9 cellular contexts compared by ENCODE assay signal in genomic region chr12:12999276-12999958, GRCh38. TPM values are rescaled to one million over a fixed set of nuclear protein-coding genes. Genes with fewer than 3 reads are reported as not detected.
DNase-seq lines count a peak whose midpoint lies in the region; ATAC-seq, FAIRE-seq and TF ChIP-seq lines count a peak whose summit lies in the region.
"Had no signal": no experiment of that assay in that cellular context is flagged by ENCODE, and none has a peak within 500 bp of the region (broad histone marks: within the 10 kb centered on the region; RNA-seq: fewer than 3 reads in every experiment).

No MANE protein-coding gene starts in this region.

- H3K9ac ChIP-seq in astrocyte (ENCODE audit: low read length): peak overlapping the region; percentile 87

- DNase-seq in HPDE6-E6E7 (ENCODE audit: extremely low spot score): peak; percentile 37
- DNase-seq in astrocyte (ENCODE audit: low read depth): peak; percentile 9
- DNase-seq in immature natural killer cell: no peak
- no peak for DNase-seq in stimulated activated naive B cell treated with anti-CD40 and anti-IgM and Interleukin-4, amounts not matched to agents 10 μg/mL and 1 μg/mL and 100 μg/mL, for 72 hours
- no peak for DNase-seq in GM19240 (ENCODE audit: insufficient read length, low spot score)
- no peak for DNase-seq in NCI-H1930 (lab: John Stamatoyannopoulos, UW)
- DNase-seq in cerebellum (ENCODE audit: low spot score): no peak

- H3K36me3 ChIP-seq in ACC112 (ENCODE audit: insufficient read depth, low read length): no peaks in the 10 kb centered on the region
- no peaks in the 10 kb centered on the region for H3K36me3 ChIP-seq in astrocyte (ENCODE audit: insufficient read depth, low read length)

- H3K27me3 Mint-ChIP-seq in astrocyte (ENCODE audit: low read depth, unreplicated experiment) (no peaks in the 10 kb centered on the region), immature natural killer cell (ENCODE audit: low read depth in 3 of 3) (peaks cover 2 to 8% (median 7%) of the 10 kb centered on the region in 3 donors)
- peaks cover 0 to 12% of the 10 kb centered on the region in 2 donors for H3K27me3 Mint-ChIP-seq in stimulated activated naive B cell treated with anti-CD40 and anti-IgM and Interleukin-4, amounts not matched to agents 10 μg/mL and 1 μg/mL and 100 μg/mL, for 72 hours

- no peaks in the 10 kb centered on the region for H3K9me3 ChIP-seq in astrocyte (ENCODE audit: insufficient read depth, low read depth, low read length)

- H3K4me3 ChIP-seq in ACC112 (ENCODE audit: low read depth, low read length) (peak overlapping the region; percentile 99), astrocyte (ENCODE audit: insufficient read depth, low read depth, low read length) (peak overlapping the region; percentile 88)

- H3K27me3 ChIP-seq in ACC112 (ENCODE audit: insufficient read depth, low read length) (no peaks in the 10 kb centered on the region), astrocyte (ENCODE audit: insufficient read depth, low read length) (no peaks in the 10 kb centered on the region)

- H3K4me3 Mint-ChIP-seq in astrocyte (ENCODE audit: unreplicated experiment): peak overlapping the region; percentile 97
- peak overlapping the region; percentile 88 to 98 (median 97) for H3K4me3 Mint-ChIP-seq in immature natural killer cell
- H3K4me3 Mint-ChIP-seq in stimulated activated naive B cell treated with anti-CD40 and anti-IgM and Interleukin-4, amounts not matched to agents 10 μg/mL and 1 μg/mL and 100 μg/mL, for 72 hours: peak overlapping the region; percentile 91 to 93

- H3K27ac Mint-ChIP-seq in astrocyte (ENCODE audit: unreplicated experiment) (peak overlapping the region; percentile 91), immature natural killer cell (peak overlapping the region in 5 of 6 donors; percentile 19 to 87 (median 40))
- H3K27ac Mint-ChIP-seq in stimulated activated naive B cell treated with anti-CD40 and anti-IgM and Interleukin-4, amounts not matched to agents 10 μg/mL and 1 μg/mL and 100 μg/mL, for 72 hours: peak overlapping the region; percentile 83

- no peak for ATAC-seq in stimulated activated naive B cell treated with anti-CD40 and anti-IgM and Interleukin-4, amounts not matched to agents 10 μg/mL and 1 μg/mL and 100 μg/mL, for 72 hours (replicated peaks)

- no peaks in the 10 kb centered on the region for H3K36me3 Mint-ChIP-seq in astrocyte (ENCODE audit: low read depth, unreplicated experiment)
- H3K36me3 Mint-ChIP-seq in immature natural killer cell: no peaks in the 10 kb centered on the region
- no peaks in the 10 kb centered on the region for H3K36me3 Mint-ChIP-seq in stimulated activated naive B cell treated with anti-CD40 and anti-IgM and Interleukin-4, amounts not matched to agents 10 μg/mL and 1 μg/mL and 100 μg/mL, for 72 hours

- H3K4me2 ChIP-seq in astrocyte (ENCODE audit: low read length): peak overlapping the region; percentile 98

- peaks cover 5% of the 10 kb centered on the region for H4K20me1 ChIP-seq in astrocyte (ENCODE audit: insufficient read depth, low read length)

- peaks cover 63% of the 10 kb centered on the region for H3K79me2 ChIP-seq in ACC112 (ENCODE audit: control insufficient read depth, insufficient read depth, low read length, unreplicated experiment)
- peaks cover 23% of the 10 kb centered on the region for H3K79me2 ChIP-seq in astrocyte (ENCODE audit: insufficient read depth, low read length)

- H3K4me1 ChIP-seq in ACC112 (ENCODE audit: control insufficient read depth, insufficient read depth, low read length, unreplicated experiment) (peaks cover 35% of the 10 kb centered on the region), astrocyte (ENCODE audit: insufficient read depth, low read length) (peaks cover 20% of the 10 kb centered on the region)

- H3K4me1 Mint-ChIP-seq in astrocyte (ENCODE audit: low read depth, unreplicated experiment) (peaks cover 8% of the 10 kb centered on the region), immature natural killer cell (peaks cover 26 to 27% of the 10 kb centered on the region in 2 donors)
- peaks cover 24 to 46% of the 10 kb centered on the region in 2 donors for H3K4me1 Mint-ChIP-seq in stimulated activated naive B cell treated with anti-CD40 and anti-IgM and Interleukin-4, amounts not matched to agents 10 μg/mL and 1 μg/mL and 100 μg/mL, for 72 hours

- no peaks in the 10 kb centered on the region for H3K9me3 Mint-ChIP-seq in astrocyte (ENCODE audit: unreplicated experiment)
- H3K9me3 Mint-ChIP-seq in immature natural killer cell: no peaks in the 10 kb centered on the region
- no peaks in the 10 kb centered on the region for H3K9me3 Mint-ChIP-seq in stimulated activated naive B cell treated with anti-CD40 and anti-IgM and Interleukin-4, amounts not matched to agents 10 μg/mL and 1 μg/mL and 100 μg/mL, for 72 hours

- H2AFZ ChIP-seq in ACC112 (ENCODE audit: low read length, unreplicated experiment): peak overlapping the region; percentile 83
- H2AFZ ChIP-seq in astrocyte (ENCODE audit: low read depth, low read length): peak overlapping the region; percentile 95

- H3K27ac ChIP-seq in ACC112 (ENCODE audit: low read depth, low read length): no peak overlapping the region
- peak overlapping the region; percentile 49 for H3K27ac ChIP-seq in astrocyte (ENCODE audit: low read depth, low read length)

- peak; percentile 56 for FAIRE-seq in astrocyte (lab: Jason Lieb, UNC)
- FAIRE-seq: endometrium had no signal

- no peak for TF ChIP-seq CTCF in astrocyte (IDR thresholded peaks at IDR 0.05; ENCODE audit: insufficient read depth, low read depth, low read length)

RNA-seq across cellular contexts. Expression of gene HEBP1, which starts 0.6 kb away (rescaled TPM):
- total RNA-seq in astrocyte (27.8 and 28.9 TPM in 2 replicates), cerebellum (4.5 TPM)
- polyA plus RNA-seq in immature natural killer cell: 10 to 100 TPM; 21.8 to 24.6 (median 24.3) TPM

RNA-seq across cellular contexts. Expression of gene FAM234B, which starts 44.8 kb away (rescaled TPM):
- total RNA-seq in astrocyte (6.2 and 6.3 TPM in 2 replicates), cerebellum (24.8 TPM)
- polyA plus RNA-seq in immature natural killer cell: 1 to 10 TPM in 2 of 3 donors, under 1 TPM in 1; 0.14 to 1.5 (median 1.3) TPM

RNA-seq across cellular contexts. Expression of gene GPRC5D, which starts 47.4 kb away (rescaled TPM):
- total RNA-seq in astrocyte (not detected in 2 replicates), cerebellum (not detected)
- under 1 TPM in 1 of 3 donors, not detected in 2; 0.52 TPM for polyA plus RNA-seq in immature natural killer cell

Comparison
In these comparisons a context has a peak if more than half of its experiments do, and no peak if none do; other contexts are left out.
1. DNase-seq: peak in HPDE6-E6E7 (single experiment) and astrocyte (single experiment); none in immature natural killer cell (0 of 3), stimulated activated naive B cell treated with anti-CD40 and anti-IgM and Interleukin-4, amounts not matched to agents 10 μg/mL and 1 μg/mL and 100 μg/mL, for 72 hours (single experiment), GM19240 (single experiment), NCI-H1930 (0 of 2) and cerebellum (single experiment).
2. H3K27ac Mint-ChIP-seq: peak in every context shown above with its lines; median percentile 91 in astrocyte; 83 in stimulated activated naive B cell treated with anti-CD40 and anti-IgM and Interleukin-4, amounts not matched to agents 10 μg/mL and 1 μg/mL and 100 μg/mL, for 72 hours; 40 in immature natural killer cell.
3. Peak in every context shown above with its lines, with median percentiles within 50 percentile points of each other: H3K4me3 Mint-ChIP-seq.